In the genomic region with DNA sequence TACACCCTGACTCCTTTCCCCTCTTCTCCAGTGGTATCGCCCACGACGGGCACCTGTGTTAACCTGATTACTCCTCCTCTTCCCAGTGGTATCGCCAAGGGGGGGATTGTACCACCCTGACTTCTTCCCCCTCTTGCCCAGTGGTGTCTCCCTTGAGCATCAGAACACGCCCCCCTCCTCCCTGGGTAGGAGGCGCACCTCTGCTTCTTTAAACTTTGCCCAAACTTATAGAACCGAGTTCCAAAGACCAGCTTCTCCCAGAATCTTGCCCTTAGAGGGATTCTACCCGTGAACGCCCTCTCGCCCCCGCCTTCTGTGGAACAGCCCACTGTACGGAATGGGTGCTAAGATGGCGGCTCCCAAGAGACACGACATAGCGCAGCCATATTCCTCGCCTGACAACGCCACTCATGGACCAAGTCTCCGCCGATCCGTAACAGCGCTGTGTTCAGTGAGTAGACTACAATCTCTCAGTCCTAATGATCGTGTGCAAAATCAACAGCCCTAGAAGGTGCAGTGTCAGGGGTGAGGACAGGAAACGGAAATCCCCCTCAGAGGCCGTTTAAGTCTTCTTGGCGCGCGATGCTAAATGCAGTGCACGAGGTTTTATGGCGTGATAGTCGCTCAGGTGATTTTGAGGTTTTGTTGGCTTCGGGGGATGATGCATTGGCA, we compare ENCODE assay signal across 8 cellular contexts. TPM values are rescaled to one million over a fixed set of nuclear protein-coding genes. Genes with fewer than 3 reads are reported as not detected.
A peak's percentile ranks its signal among the peaks of the same experiment; 100 is the strongest.
DNase-seq lines count a peak whose midpoint lies in the region; ATAC-seq and TF ChIP-seq lines count a peak whose summit lies in the region.

No MANE protein-coding gene starts in this region.

- 2 to 35% methylated on average over 10 to 12 of the region's 31 CpGs for WGBS in esophagus squamous epithelium, 2 donors

- H3K9me3 ChIP-seq in esophagus squamous epithelium (no peaks in the 10 kb centered on the region), muscle layer of colon (ENCODE audit: low read length) (no peaks in the 10 kb centered on the region)

- no peak overlapping the region for H3K9ac ChIP-seq in muscle layer of colon (ENCODE audit: low read length)

- H3K27ac ChIP-seq in esophagus squamous epithelium (peak overlapping the region; percentile 48 to 70 (median 56)), muscle layer of colon (ENCODE audit: low read depth, low read length) (no peak overlapping the region)

- DNase-seq in GM12865 (ENCODE audit: low read depth) (peak; percentile 90), NOMO-1 treated with dmso at 0.1 percent for 144 hours (lab: John Stamatoyannopoulos, UW; ENCODE audit: unreplicated experiment) (peak; percentile 24), esophagus squamous epithelium (lab: John Stamatoyannopoulos, UW) (no peak)
- DNase-seq in activated T-cell treated with anti-CD3 and anti-CD28 coated beads, Interleukin-2, amount 50 U/mL, for 48 hours, result peak; percentile 76 to 78
- DNase-seq in stimulated activated CD8-positive, alpha-beta memory T cell treated with anti-CD3 and anti-CD28 coated beads, Interleukin-4, amount 100 ng/mL, for 48 hours, result peak; percentile 77

- H3K4me1 ChIP-seq in esophagus squamous epithelium (peaks cover 0 to 4% (median 0%) of the 10 kb centered on the region in 3 donors), muscle layer of colon (ENCODE audit: insufficient read depth, low read length) (no peaks in the 10 kb centered on the region)

- TF ChIP-seq POLR2A in esophagus squamous epithelium (IDR thresholded peaks at IDR 0.05), result no peak

- H3K36me3 ChIP-seq in esophagus squamous epithelium (no peaks in the 10 kb centered on the region), muscle layer of colon (ENCODE audit: insufficient read depth, low read length) (no peaks in the 10 kb centered on the region)

- H3K27me3 ChIP-seq in esophagus squamous epithelium (no peaks in the 10 kb centered on the region), muscle layer of colon (ENCODE audit: control insufficient read depth in 1 of 2, insufficient read depth in 2 of 2, low read length in 2 of 2) (no peaks in the 10 kb centered on the region)

- ATAC-seq in HG03521 (IDR thresholded peaks at IDR 0.05; ENCODE audit: unreplicated experiment) (peak; percentile 38), HG02571 (IDR thresholded peaks at IDR 0.05; ENCODE audit: unreplicated experiment) (no peak)

- intact Hi-C loops in esophagus squamous epithelium (cut with DNase I), result no loop called here

- no peak for TF ChIP-seq CTCF in GM12865 (IDR thresholded peaks at IDR 0.05; ENCODE audit: insufficient read depth, low read depth, low read length, missing control alignments)
- no peak for TF ChIP-seq CTCF in esophagus squamous epithelium (IDR thresholded peaks at IDR 0.05)

- H3K4me3 ChIP-seq in GM12865 (ENCODE audit: low read depth, low read length) (peak overlapping the region; percentile 50), esophagus squamous epithelium (peak overlapping the region; percentile 26 to 62 (median 40)), muscle layer of colon (ENCODE audit: low read depth in 1 of 2, low read length in 2 of 2) (peak overlapping the region; percentile 49 to 52)

RNA-seq across cellular contexts. Expression of a gene that starts 4.2 kb away (rescaled TPM):
- total RNA-seq in esophagus squamous epithelium, result under 1 TPM in 2 of 4 donors, not detected in 2; 0.19 to 0.35 TPM
